Comparison of ENCODE assay signal across 1 cellular context in the genomic region with DNA sequence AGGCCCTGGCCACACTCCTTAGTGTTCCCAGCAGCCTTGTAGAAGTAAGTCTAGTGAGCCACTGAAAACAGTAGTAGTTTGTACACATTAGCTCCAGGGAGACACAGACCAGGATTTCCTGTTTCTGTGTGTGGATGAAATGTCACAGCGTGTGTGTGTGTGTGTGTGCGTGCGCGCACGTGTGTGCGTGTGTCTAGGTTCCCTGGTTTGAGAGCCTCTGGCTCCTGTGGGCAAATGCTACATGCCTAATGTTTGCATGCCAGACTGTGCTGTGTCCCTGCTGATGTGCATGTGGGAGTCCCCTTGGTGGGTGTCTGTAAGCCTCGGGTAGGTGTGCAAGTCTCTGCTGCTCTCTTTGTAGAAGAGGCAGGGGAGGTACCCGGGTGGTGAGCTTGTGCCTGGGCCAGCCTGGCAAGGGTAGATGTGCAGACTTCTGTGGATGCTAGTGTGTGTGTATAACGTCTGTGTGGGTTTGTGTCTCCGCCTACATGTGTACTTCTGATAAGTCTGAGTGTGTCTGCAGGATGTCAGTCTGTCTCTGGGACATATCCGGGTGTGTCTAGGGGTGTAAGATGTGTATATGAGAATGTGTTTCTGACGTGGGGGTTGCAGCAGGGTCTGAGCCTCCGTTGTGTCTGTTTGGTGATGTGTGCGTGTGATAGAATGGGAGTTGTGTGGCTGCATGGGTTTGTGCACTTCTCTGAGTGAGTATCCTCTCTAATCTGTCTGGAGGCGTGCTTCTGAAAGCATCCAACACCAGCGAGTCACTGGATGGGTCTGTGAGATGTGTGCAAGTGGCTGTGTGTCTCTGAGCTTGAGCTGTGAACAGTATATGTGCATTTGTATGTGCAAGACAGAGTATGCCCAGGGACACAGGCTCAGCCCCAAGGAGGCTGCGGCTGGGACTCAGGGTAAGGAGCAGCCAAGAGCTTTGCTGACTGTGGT.
TF ChIP-seq lines count a peak whose summit lies in the region.

No MANE protein-coding gene starts in this region.

TF ChIP-seq in GM23338, 12 proteins besides CTCF, POLR2A, EP300 and RAD21 (continued from another document):
- TF ChIP-seq, protein P1, sequence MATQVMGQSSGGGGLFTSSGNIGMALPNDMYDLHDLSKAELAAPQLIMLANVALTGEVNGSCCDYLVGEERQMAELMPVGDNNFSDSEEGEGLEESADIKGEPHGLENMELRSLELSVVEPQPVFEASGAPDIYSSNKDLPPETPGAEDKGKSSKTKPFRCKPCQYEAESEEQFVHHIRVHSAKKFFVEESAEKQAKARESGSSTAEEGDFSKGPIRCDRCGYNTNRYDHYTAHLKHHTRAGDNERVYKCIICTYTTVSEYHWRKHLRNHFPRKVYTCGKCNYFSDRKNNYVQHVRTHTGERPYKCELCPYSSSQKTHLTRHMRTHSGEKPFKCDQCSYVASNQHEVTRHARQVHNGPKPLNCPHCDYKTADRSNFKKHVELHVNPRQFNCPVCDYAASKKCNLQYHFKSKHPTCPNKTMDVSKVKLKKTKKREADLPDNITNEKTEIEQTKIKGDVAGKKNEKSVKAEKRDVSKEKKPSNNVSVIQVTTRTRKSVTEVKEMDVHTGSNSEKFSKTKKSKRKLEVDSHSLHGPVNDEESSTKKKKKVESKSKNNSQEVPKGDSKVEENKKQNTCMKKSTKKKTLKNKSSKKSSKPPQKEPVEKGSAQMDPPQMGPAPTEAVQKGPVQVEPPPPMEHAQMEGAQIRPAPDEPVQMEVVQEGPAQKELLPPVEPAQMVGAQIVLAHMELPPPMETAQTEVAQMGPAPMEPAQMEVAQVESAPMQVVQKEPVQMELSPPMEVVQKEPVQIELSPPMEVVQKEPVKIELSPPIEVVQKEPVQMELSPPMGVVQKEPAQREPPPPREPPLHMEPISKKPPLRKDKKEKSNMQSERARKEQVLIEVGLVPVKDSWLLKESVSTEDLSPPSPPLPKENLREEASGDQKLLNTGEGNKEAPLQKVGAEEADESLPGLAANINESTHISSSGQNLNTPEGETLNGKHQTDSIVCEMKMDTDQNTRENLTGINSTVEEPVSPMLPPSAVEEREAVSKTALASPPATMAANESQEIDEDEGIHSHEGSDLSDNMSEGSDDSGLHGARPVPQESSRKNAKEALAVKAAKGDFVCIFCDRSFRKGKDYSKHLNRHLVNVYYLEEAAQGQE (IDR thresholded peaks at IDR 0.05; ENCODE audit: unreplicated experiment) = no peak
- TF ChIP-seq ETS1 (IDR thresholded peaks at IDR 0.05) (no peak), ZNF114 (CRISPR knock-in tag; IDR thresholded peaks at IDR 0.05) (no peak)
